In genomic region chr11:120594746-120595145, GRCh38 we compare ENCODE assay signal across 1 cellular context.
TF ChIP-seq lines count a peak whose summit lies in the region.

No MANE protein-coding gene starts in this region.

TF ChIP-seq in H1, 55 proteins besides CTCF, POLR2A, EP300 and RAD21 (continued from another document):
- TF ChIP-seq SIX5 (IDR thresholded peaks at IDR 0.05; ENCODE audit: low read depth, low read length): no peak
